ENCODE assay signal across 9 cellular contexts in the genomic region with DNA sequence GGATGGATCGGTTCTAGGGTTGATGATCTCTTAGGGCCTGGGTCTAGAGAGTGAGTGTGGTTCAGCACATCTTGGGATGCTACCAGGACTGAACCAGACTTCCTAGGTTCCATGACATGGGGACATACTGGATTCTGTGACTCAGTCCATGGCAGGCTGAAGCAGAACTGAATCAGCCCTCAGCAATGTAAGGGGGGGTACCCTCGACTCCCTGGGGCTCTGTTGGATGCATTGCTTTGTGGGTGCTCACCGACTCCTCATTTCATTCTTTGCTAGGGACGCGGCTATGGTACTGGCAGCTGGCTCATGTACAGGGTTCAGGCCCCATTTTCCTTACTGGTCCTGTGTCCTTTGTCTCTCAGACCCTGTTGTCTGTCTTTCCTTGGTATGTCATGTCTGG. TPM values are rescaled to one million over a fixed set of nuclear protein-coding genes. Genes with fewer than 3 reads are reported as not detected.
DNase-seq lines count a peak whose midpoint lies in the region; ATAC-seq and TF ChIP-seq lines count a peak whose summit lies in the region.
"Had no signal": no experiment of that assay in that cellular context is flagged by ENCODE, and none has a peak within 500 bp of the region (broad histone marks: within the 10 kb centered on the region; RNA-seq: fewer than 3 reads in every experiment).

No MANE protein-coding gene starts in this region.

- H3K9me3 ChIP-seq in SK-N-MC (ENCODE audit: low read depth, low read length) = no peaks in the 10 kb centered on the region
- H3K9me3 ChIP-seq in gastrocnemius medialis = no peaks in the 10 kb centered on the region

- TF ChIP-seq POLR2A in gastrocnemius medialis (IDR thresholded peaks at IDR 0.05) = no peak

- H3K27me3 Mint-ChIP-seq in activated CD4-positive, alpha-beta T cell treated with anti-CD3 and anti-CD28 coated beads for 36 hours = peaks cover 5% of the 10 kb centered on the region
- H3K27me3 Mint-ChIP-seq in endothelial cell (ENCODE audit: unreplicated experiment) = peaks cover 15% of the 10 kb centered on the region
- H3K27me3 Mint-ChIP-seq in progenitor cell of endocrine pancreas = peaks cover 27% of the 10 kb centered on the region

- H3K9me3 Mint-ChIP-seq in activated CD4-positive, alpha-beta T cell treated with anti-CD3 and anti-CD28 coated beads for 36 hours (ENCODE audit: low read depth) = no peaks in the 10 kb centered on the region
- H3K9me3 Mint-ChIP-seq in endothelial cell (ENCODE audit: unreplicated experiment) (no peaks in the 10 kb centered on the region), progenitor cell of endocrine pancreas (ENCODE audit: low read depth) (no peaks in the 10 kb centered on the region)

- POLR2A ChIA-PET in activated CD4-positive, alpha-beta T cell treated with anti-CD3 and anti-CD28 coated beads for 36 hours (lab: Charles Lee) = no interaction called here

- in situ Hi-C loops in gastrocnemius medialis (cut with MboI; ENCODE audit: low sequenced_read_pairs in 4 of 4) = no loop called here

- H3K4me1 ChIP-seq in gastrocnemius medialis = peaks cover 34 to 39% of the 10 kb centered on the region in 2 donors

- H3K27ac ChIP-seq in SK-N-MC (no peak overlapping the region), gastrocnemius medialis (peak overlapping the region in 1 of 4 donors; percentile 40)

- peaks cover 35% of the 10 kb centered on the region for H3K4me1 Mint-ChIP-seq in activated CD4-positive, alpha-beta T cell treated with anti-CD3 and anti-CD28 coated beads for 36 hours
- peaks cover 59% of the 10 kb centered on the region for H3K4me1 Mint-ChIP-seq in endothelial cell (ENCODE audit: unreplicated experiment)
- peaks cover 20% of the 10 kb centered on the region for H3K4me1 Mint-ChIP-seq in progenitor cell of endocrine pancreas (ENCODE audit: low read depth)

- H3K27me3 ChIP-seq in gastrocnemius medialis = no peaks in the 10 kb centered on the region

- CTCF ChIA-PET in activated CD4-positive, alpha-beta T cell treated with anti-CD3 and anti-CD28 coated beads for 36 hours (lab: Charles Lee) = interaction anchor here (0.7 to 1.4 kb wide), 4 partner anchors 11 to 49 kb away, joined by 3 to 9 read pairs (median 4); no protein-coding TSS in a partner anchor

- H3K9ac ChIP-seq in SK-N-MC (ENCODE audit: insufficient read length) = no peak overlapping the region

- peaks cover 16% of the 10 kb centered on the region for H3K36me3 Mint-ChIP-seq in activated CD4-positive, alpha-beta T cell treated with anti-CD3 and anti-CD28 coated beads for 36 hours (ENCODE audit: low read depth)
- H3K36me3 Mint-ChIP-seq in endothelial cell (ENCODE audit: low read depth, unreplicated experiment) = peaks cover 7% of the 10 kb centered on the region
- H3K36me3 Mint-ChIP-seq in progenitor cell of endocrine pancreas (ENCODE audit: insufficient read depth) = peaks cover 1% of the 10 kb centered on the region

- intact Hi-C loops in activated CD4-positive, alpha-beta T cell treated with anti-CD3 and anti-CD28 coated beads for 36 hours (cut with DNase I, micrococcal nuclease) = no loop called here
- intact Hi-C loops in gastrocnemius medialis (cut with DNase I; ENCODE audit: low total_unique reads) = no loop called here

- no peak for DNase-seq in activated CD4-positive, alpha-beta T cell treated with anti-CD3 and anti-CD28 coated beads for 36 hours
- no peak for DNase-seq in activated CD4-positive, alpha-beta T cell treated with anti-CD3 and anti-CD28 coated beads for 48 hours
- DNase-seq in SK-N-MC (ENCODE audit: low read depth, low spot score) = no peak
- DNase-seq in endothelial cell (ENCODE audit: low spot score) = no peak
- DNase-seq in progenitor cell of endocrine pancreas (ENCODE audit: low spot score, unreplicated experiment) = no peak
- no peak for DNase-seq in occipital lobe (lab: John Stamatoyannopoulos, UW)
- no peak for DNase-seq in gastrocnemius medialis
- DNase-seq: stimulated activated CD4-positive, alpha-beta T cell treated with anti-CD3 and anti-CD28 coated beads, Interleukin-4, amount 100 ng/mL, for 4 hours had no signal

- peak overlapping the region; percentile 69 for H3K27ac Mint-ChIP-seq in activated CD4-positive, alpha-beta T cell treated with anti-CD3 and anti-CD28 coated beads for 36 hours
- H3K27ac Mint-ChIP-seq in endothelial cell (ENCODE audit: unreplicated experiment) (peak overlapping the region; percentile 86), progenitor cell of endocrine pancreas (peak overlapping the region; percentile 29)

- TF ChIP-seq CTCF in endothelial cell (IDR thresholded peaks at IDR 0.05; ENCODE audit: unreplicated experiment) (no peak), progenitor cell of endocrine pancreas (IDR thresholded peaks at IDR 0.05; ENCODE audit: unreplicated experiment) (no peak), gastrocnemius medialis (IDR thresholded peaks at IDR 0.05 in 4 of 5, conservative IDR thresholded peaks at IDR 0.05 in 1 of 5) (no peak)

- peak overlapping the region; percentile 93 for H3K4me3 ChIP-seq in SK-N-MC
- no peak overlapping the region for H3K4me3 ChIP-seq in gastrocnemius medialis

- H3K4me3 Mint-ChIP-seq in activated CD4-positive, alpha-beta T cell treated with anti-CD3 and anti-CD28 coated beads for 36 hours = peak overlapping the region; percentile 76
- peak overlapping the region; percentile 94 for H3K4me3 Mint-ChIP-seq in endothelial cell (ENCODE audit: unreplicated experiment)
- peak overlapping the region; percentile 79 for H3K4me3 Mint-ChIP-seq in progenitor cell of endocrine pancreas (ENCODE audit: low read depth)

- ATAC-seq in activated CD4-positive, alpha-beta T cell treated with anti-CD3 and anti-CD28 coated beads for 36 hours = no peak
- ATAC-seq in gastrocnemius medialis (no peak), HG03565 (IDR thresholded peaks at IDR 0.05; ENCODE audit: unreplicated experiment) (no peak)

- H3K36me3 ChIP-seq in SK-N-MC (ENCODE audit: insufficient read depth, low read length) = no peaks in the 10 kb centered on the region
- H3K36me3 ChIP-seq in gastrocnemius medialis = no peaks in the 10 kb centered on the region

RNA-seq across cellular contexts. Expression of a gene that starts 0.7 kb away (rescaled TPM):
- 10 to 100 TPM; 38.6 to 45.7 TPM for total RNA-seq in activated CD4-positive, alpha-beta T cell treated with anti-CD3 and anti-CD28 coated beads for 36 hours
- total RNA-seq in endothelial cell (ENCODE audit: unreplicated experiment) (49.6 TPM), progenitor cell of endocrine pancreas (4.5 and 5.1 TPM in 2 replicates), occipital lobe (59.9 TPM), gastrocnemius medialis (1 to 10 TPM; 2.1 to 7.8 (median 3.2) TPM)

Comparison
In these comparisons a context has a peak if more than half of its experiments do, and no peak if none do; other contexts are left out.
1. H3K27ac Mint-ChIP-seq: peak in every context shown above with its lines; median percentile 86 in endothelial cell; 69 in activated CD4-positive, alpha-beta T cell treated with anti-CD3 and anti-CD28 coated beads for 36 hours; 29 in progenitor cell of endocrine pancreas.